In genomic region chr21:26965567-26966359, GRCh38 we compare ENCODE assay signal across 9 cellular contexts. TPM values are rescaled to one million over a fixed set of nuclear protein-coding genes. Genes with fewer than 3 reads are reported as not detected.
DNase-seq lines count a peak whose midpoint lies in the region; ATAC-seq, FAIRE-seq and TF ChIP-seq lines count a peak whose summit lies in the region.
"Had no signal": no experiment of that assay in that cellular context is flagged by ENCODE, and none has a peak within 500 bp of the region (broad histone marks: within the 10 kb centered on the region; RNA-seq: fewer than 3 reads in every experiment).

No MANE protein-coding gene starts in this region.

- H3K4me1 ChIP-seq in astrocyte (ENCODE audit: insufficient read depth, low read length) (peaks cover 4% of the 10 kb centered on the region), skeletal muscle satellite cell (ENCODE audit: control insufficient read depth, insufficient read depth, low read length) (peaks cover 27% of the 10 kb centered on the region)

- H4K20me1 ChIP-seq in astrocyte (ENCODE audit: insufficient read depth, low read length): no peaks in the 10 kb centered on the region

- peaks cover 5% of the 10 kb centered on the region for H3K36me3 Mint-ChIP-seq in astrocyte (ENCODE audit: low read depth, unreplicated experiment)

- peak overlapping the region; percentile 70 for H2AFZ ChIP-seq in astrocyte (ENCODE audit: low read depth, low read length)

- H3K4me3 ChIP-seq in astrocyte (ENCODE audit: insufficient read depth, low read depth, low read length) (peak overlapping the region; percentile 66), iPS-18c (ENCODE audit: insufficient read depth, low read depth, low read length) (peak overlapping the region; percentile 75), skeletal muscle satellite cell (ENCODE audit: low read length) (peak overlapping the region; percentile 79)

- H3K27ac ChIP-seq in astrocyte (ENCODE audit: low read depth, low read length): no peak overlapping the region

- peak overlapping the region; percentile 60 for H3K9ac ChIP-seq in astrocyte (ENCODE audit: low read length)
- peak overlapping the region; percentile 84 for H3K9ac ChIP-seq in skeletal muscle satellite cell (ENCODE audit: low read depth, low read length)

- peak overlapping the region; percentile 70 for H3K4me3 Mint-ChIP-seq in astrocyte (ENCODE audit: unreplicated experiment)

- H3K9me3 Mint-ChIP-seq in astrocyte (ENCODE audit: unreplicated experiment): no peaks in the 10 kb centered on the region

- TF ChIP-seq CTCF in astrocyte (IDR thresholded peaks at IDR 0.05; ENCODE audit: insufficient read depth, low read depth, low read length): no peak

- H3K4me1 Mint-ChIP-seq in astrocyte (ENCODE audit: low read depth, unreplicated experiment): peaks cover 2% of the 10 kb centered on the region

- peak; percentile 48 for DNase-seq in HEK293T (ENCODE audit: extremely low spot score)
- no peak for DNase-seq in astrocyte (ENCODE audit: low read depth)
- DNase-seq in NK-92 treated with Interleukin-12 subunit alpha and Interleukin-12 subunit beta, amount 100 ng/mL, for 24 hours (lab: John Stamatoyannopoulos, UW): no peak
- DNase-seq in NCI-H187 treated with DMSO at 0.1 percent for 48 hours (lab: John Stamatoyannopoulos, UW): no peak
- no peak for DNase-seq in GF-D8 (lab: John Stamatoyannopoulos, UW)

- no peaks in the 10 kb centered on the region for H3K79me2 ChIP-seq in astrocyte (ENCODE audit: insufficient read depth, low read length)

- no peaks in the 10 kb centered on the region for H3K36me3 ChIP-seq in astrocyte (ENCODE audit: insufficient read depth, low read length)
- H3K36me3 ChIP-seq in skeletal muscle satellite cell (ENCODE audit: insufficient read depth, low read length): no peaks in the 10 kb centered on the region

- H3K27me3 ChIP-seq in astrocyte (ENCODE audit: insufficient read depth, low read length) (peaks cover 15% of the 10 kb centered on the region), skeletal muscle satellite cell (ENCODE audit: control insufficient read depth, insufficient read depth, low read length) (no peaks in the 10 kb centered on the region)

- CTCF ChIA-PET in HEK293T (lab: Yijun Ruan, JAX): interaction anchor here (0.6 kb wide), 1 partner anchor 1105 kb away, joined by 3 read pairs; no protein-coding TSS in a partner anchor

- H3K27me3 Mint-ChIP-seq in astrocyte (ENCODE audit: low read depth, unreplicated experiment): peaks cover 25% of the 10 kb centered on the region

- no peak for ATAC-seq in HG03095 (IDR thresholded peaks at IDR 0.05; ENCODE audit: unreplicated experiment)
- ATAC-seq: HCT116 had no signal

- no peak for FAIRE-seq in astrocyte (lab: Jason Lieb, UNC)

- no peak overlapping the region for H3K27ac Mint-ChIP-seq in astrocyte (ENCODE audit: unreplicated experiment)

- H3K9me3 ChIP-seq in astrocyte (ENCODE audit: insufficient read depth, low read depth, low read length) (no peaks in the 10 kb centered on the region), iPS-18c (ENCODE audit: control insufficient read depth, insufficient read depth, low read length) (no peaks in the 10 kb centered on the region), skeletal muscle satellite cell (replicated peaks; ENCODE audit: low read length) (no peaks in the 10 kb centered on the region)

- H3K4me2 ChIP-seq in astrocyte (ENCODE audit: low read length): peak overlapping the region; percentile 90
- peak overlapping the region; percentile 96 for H3K4me2 ChIP-seq in skeletal muscle satellite cell (ENCODE audit: low read length)

- POLR2A ChIA-PET in HEK293T (lab: Yijun Ruan, JAX): interaction anchor here (0.8 kb wide), 2 partner anchors 12 to 24 kb away, joined by 3 to 4 read pairs; no protein-coding TSS in a partner anchor

TF ChIP-seq in HEK293T, 16 proteins besides CTCF, POLR2A, EP300 and RAD21:
- TF ChIP-seq BHLHE40 (IDR thresholded peaks at IDR 0.05; ENCODE audit: borderline replicate concordance): no peak
- TF ChIP-seq CTBP1 (IDR thresholded peaks at IDR 0.05; ENCODE audit: borderline replicate concordance): no peak
- no peak for TF ChIP-seq LEF1 (IDR thresholded peaks at IDR 0.05; ENCODE audit: borderline replicate concordance)
- no peak for TF ChIP-seq FOXK2 (IDR thresholded peaks at IDR 0.05)
- TF ChIP-seq ZNF384 (IDR thresholded peaks at IDR 0.05): no peak
- no peak for TF ChIP-seq HDGF (IDR thresholded peaks at IDR 0.05; ENCODE audit: borderline replicate concordance)

RNA-seq across cellular contexts. Expression of gene ADAMTS5, which starts 1.1 kb away (rescaled TPM):
- 8.6 and 14.1 TPM in 2 replicates for total RNA-seq in astrocyte
- 24.2 and 41.1 TPM in 2 replicates for total RNA-seq in skeletal muscle satellite cell (2012; rRNA removed)
